ENCODE assay signal across 8 cellular contexts in genomic region chr1:224114787-224115175, GRCh38. TPM values are rescaled to one million over a fixed set of nuclear protein-coding genes. Genes with fewer than 3 reads are reported as not detected.
A peak's percentile ranks its signal among the peaks of the same experiment; 100 is the strongest.
DNase-seq lines count a peak whose midpoint lies in the region; ATAC-seq, FAIRE-seq and TF ChIP-seq lines count a peak whose summit lies in the region.

No MANE protein-coding gene starts in this region.

- H3K23ac ChIP-seq in H9 (ENCODE audit: insufficient read length, low read depth, low read length): no peak overlapping the region

- FAIRE-seq in A549 (lab: Jason Lieb, UNC) (no peak), GM19239 (lab: Jason Lieb, UNC) (no peak)

- peak overlapping the region; percentile 91 to 97 (median 96); a peak in 6 of 7 replicates for H3K27ac Mint-ChIP-seq in H9
- peak overlapping the region; percentile 91 for H3K27ac Mint-ChIP-seq in activated naive CD8-positive, alpha-beta T cell treated with anti-CD3 and anti-CD28 coated beads, Interleukin-2, amount 10 ng/mL, durations not matched to agents 7 days and 5 days
- H3K27ac Mint-ChIP-seq in stimulated activated effector memory CD8-positive, alpha-beta T cell treated with anti-CD3 and anti-CD28 coated beads, Interleukin-12 subunit alpha, Interleukin-12 subunit beta, amount 100 ng/mL, for 72 hours: peak overlapping the region; percentile 91

- no peak overlapping the region for H4K91ac ChIP-seq in H9 (ENCODE audit: insufficient read length, low read depth, low read length)

- H3K56ac ChIP-seq in H9 (ENCODE audit: insufficient read length, low read depth, low read length): no peak overlapping the region

- no peak overlapping the region for H2BK20ac ChIP-seq in H9 (ENCODE audit: low read depth, low read length, poor library complexity, severe bottlenecking)

- H3K23me2 ChIP-seq in H9 (ENCODE audit: insufficient read length, low read depth, low read length, poor library complexity, severe bottlenecking): no peaks in the 10 kb centered on the region

- peak in 1 of 2 experiments; percentile 25; a peak in 3 of 6 replicates for ATAC-seq in A549
- ATAC-seq in activated naive CD8-positive, alpha-beta T cell treated with anti-CD3 and anti-CD28 coated beads, Interleukin-2, amount 10 ng/mL, durations not matched to agents 7 days and 5 days (ENCODE audit: low read depth): no peak
- ATAC-seq in stimulated activated effector memory CD8-positive, alpha-beta T cell treated with anti-CD3 and anti-CD28 coated beads, Interleukin-12 subunit alpha, Interleukin-12 subunit beta, amount 100 ng/mL, for 72 hours: no peak
- ATAC-seq in GM19463 (IDR thresholded peaks at IDR 0.05; ENCODE audit: unreplicated experiment): no peak
- no peak for ATAC-seq in GM19455 (IDR thresholded peaks at IDR 0.05; ENCODE audit: unreplicated experiment)

- peak overlapping the region; percentile 91 for H3K14ac ChIP-seq in H9 (ENCODE audit: insufficient read depth, low read length)

- no peak for TF ChIP-seq EP300 in A549 (IDR thresholded peaks at IDR 0.05)

- no peak for DNase-seq in A549 (ENCODE audit: low read depth in 1 of 2, low spot score in 1 of 2)
- no peak for DNase-seq in H9
- no peak for DNase-seq in activated naive CD8-positive, alpha-beta T cell treated with anti-CD3 and anti-CD28 coated beads, Interleukin-2, amount 10 ng/mL, durations not matched to agents 7 days and 5 days
- no peak for DNase-seq in stimulated activated effector memory CD8-positive, alpha-beta T cell treated with anti-CD3 and anti-CD28 coated beads, Interleukin-12 subunit alpha, Interleukin-12 subunit beta, amount 100 ng/mL, for 72 hours (ENCODE audit: low spot score in 2 of 2)
- DNase-seq in GM19239 (ENCODE audit: insufficient read length, low spot score): no peak

- TF ChIP-seq CTCF in A549 (IDR thresholded peaks at IDR 0.05) (no peak), H9 (conservative IDR thresholded peaks at IDR 0.05) (no peak)

- peaks cover 24% of the 10 kb centered on the region; the same call in 1 of the 2 replicates for H3K79me2 ChIP-seq in H9 (ENCODE audit: insufficient read depth, low read length)

- H3K9me3 ChIP-seq in A549 (no peaks in the 10 kb centered on the region), H9 (ENCODE audit: control insufficient read depth, low read depth, low read length) (no peaks in the 10 kb centered on the region), iPS-20b (ENCODE audit: insufficient read depth, low read depth, low read length) (no peaks in the 10 kb centered on the region)

- H3K27ac ChIP-seq in A549 (peak overlapping the region; percentile 96), H9 (ENCODE audit: insufficient read length, low read depth, low read length) (peak overlapping the region; percentile 58), iPS-20b (ENCODE audit: low read length) (peak overlapping the region; percentile 91)

- H3T11ph ChIP-seq in H9 (ENCODE audit: low read length): no peak overlapping the region

- H3K4ac ChIP-seq in H9 (ENCODE audit: low read depth, low read length): no peak overlapping the region

- H2BK120ac ChIP-seq in H9 (ENCODE audit: low read depth, low read length, poor library complexity, severe bottlenecking): no peak overlapping the region

- peak overlapping the region; percentile 87 for H2BK5ac ChIP-seq in H9 (ENCODE audit: insufficient read length, low read length)

- H3K4me3 ChIP-seq in A549 (peak overlapping the region; percentile 86), iPS-20b (ENCODE audit: low read length) (peak overlapping the region; percentile 92)

- POLR2A ChIA-PET in A549 (lab: Yijun Ruan, JAX): interaction anchor here (0.6 to 0.9 kb wide), 2 partner anchors 236 to 981 kb away, joined by 3 to 10 read pairs; no protein-coding TSS in a partner anchor
- POLR2A ChIA-PET in activated naive CD8-positive, alpha-beta T cell treated with anti-CD3 and anti-CD28 coated beads, Interleukin-2, amount 10 ng/mL, durations not matched to agents 7 days and 5 days (lab: Charles Lee): interaction anchor here (0.9 to 1.5 kb wide), 5 partner anchors 215 to 384 kb away, joined by 3 to 4 read pairs (median 3); partner anchors contain the start of genes CNIH4 and NVL

- H3K4me1 ChIP-seq in A549: peaks cover 14% of the 10 kb centered on the region; the same call in 2 of the 3 replicates
- no peaks in the 10 kb centered on the region for H3K4me1 ChIP-seq in H9 (ENCODE audit: insufficient read depth, low read length)
- peaks cover 20% of the 10 kb centered on the region for H3K4me1 ChIP-seq in iPS-20b (ENCODE audit: insufficient read depth, low read length)

- H4K20me1 ChIP-seq in H9 (ENCODE audit: control insufficient read depth, insufficient read depth, insufficient read length): no peaks in the 10 kb centered on the region

- no peak for TF ChIP-seq RAD21 in A549 (conservative IDR thresholded peaks at IDR 0.05 in 1 of 2, IDR thresholded peaks at IDR 0.05 in 1 of 2)

- peaks cover 19% of the 10 kb centered on the region for H3K36me3 ChIP-seq in iPS-20b (ENCODE audit: insufficient read depth, low read depth, low read length)

- H3K27me3 Mint-ChIP-seq in H9 (ENCODE audit: low read depth): peaks cover 5% of the 10 kb centered on the region
- peaks cover 13% of the 10 kb centered on the region for H3K27me3 Mint-ChIP-seq in activated naive CD8-positive, alpha-beta T cell treated with anti-CD3 and anti-CD28 coated beads, Interleukin-2, amount 10 ng/mL, durations not matched to agents 7 days and 5 days

- H3K9me3 Mint-ChIP-seq in H9: no peaks in the 10 kb centered on the region
- H3K9me3 Mint-ChIP-seq in activated naive CD8-positive, alpha-beta T cell treated with anti-CD3 and anti-CD28 coated beads, Interleukin-2, amount 10 ng/mL, durations not matched to agents 7 days and 5 days: no peaks in the 10 kb centered on the region
- peaks cover 3% of the 10 kb centered on the region for H3K9me3 Mint-ChIP-seq in stimulated activated effector memory CD8-positive, alpha-beta T cell treated with anti-CD3 and anti-CD28 coated beads, Interleukin-12 subunit alpha, Interleukin-12 subunit beta, amount 100 ng/mL, for 72 hours

- H3K9ac ChIP-seq in H9 (ENCODE audit: extremely low read depth, insufficient read length, low read length): peak overlapping the region; percentile 95
- peak overlapping the region; percentile 92 for H3K9ac ChIP-seq in iPS-20b (ENCODE audit: low read depth, low read length)

- peak overlapping the region; percentile 92 to 94 for H3K4me3 Mint-ChIP-seq in H9
- peak overlapping the region; percentile 96 for H3K4me3 Mint-ChIP-seq in activated naive CD8-positive, alpha-beta T cell treated with anti-CD3 and anti-CD28 coated beads, Interleukin-2, amount 10 ng/mL, durations not matched to agents 7 days and 5 days
- peak overlapping the region; percentile 82 for H3K4me3 Mint-ChIP-seq in stimulated activated effector memory CD8-positive, alpha-beta T cell treated with anti-CD3 and anti-CD28 coated beads, Interleukin-12 subunit alpha, Interleukin-12 subunit beta, amount 100 ng/mL, for 72 hours

- H2BK15ac ChIP-seq in H9 (ENCODE audit: low read depth, low read length): no peak overlapping the region

- no peak overlapping the region for H4K5ac ChIP-seq in H9 (ENCODE audit: insufficient read length, low read depth, low read length)

- 4% methylated on average over 11 of the region's 11 CpGs for WGBS in A549 (ENCODE audit: missing lambda C conversion rate)
- no CpG with 5 or more reads among the region's 11 CpGs for WGBS in H9 (ENCODE audit: extremely low coverage, insufficient read length, low lambda C conversion rate)

- H2AFZ ChIP-seq in H9 (ENCODE audit: low read length): no peak overlapping the region

- H2BK12ac ChIP-seq in H9 (ENCODE audit: insufficient read length, low read depth, low read length): no peak overlapping the region

- no peak overlapping the region for H2AK5ac ChIP-seq in H9 (ENCODE audit: insufficient read length, low read length)

- H3K4me2 ChIP-seq in A549 (peak overlapping the region; percentile 90), H9 (ENCODE audit: insufficient read depth, insufficient read length, low read length) (peak overlapping the region; percentile 91)

- CTCF ChIA-PET in A549 (lab: Yijun Ruan, JAX): interaction anchor here (1.0 to 4.4 kb wide), 5 partner anchors 23 to 344 kb away, joined by 5 to 38 read pairs (median 7); no protein-coding TSS in a partner anchor

- H3K27me3 ChIP-seq in H9 (ENCODE audit: insufficient read depth, low read length) (no peaks in the 10 kb centered on the region), iPS-20b (ENCODE audit: insufficient read depth, low read length) (no peaks in the 10 kb centered on the region)

- peaks cover 21 to 29% of the 10 kb centered on the region in 2 experiments for H3K4me1 Mint-ChIP-seq in H9
- peaks cover 29% of the 10 kb centered on the region for H3K4me1 Mint-ChIP-seq in activated naive CD8-positive, alpha-beta T cell treated with anti-CD3 and anti-CD28 coated beads, Interleukin-2, amount 10 ng/mL, durations not matched to agents 7 days and 5 days
- peaks cover 16% of the 10 kb centered on the region for H3K4me1 Mint-ChIP-seq in stimulated activated effector memory CD8-positive, alpha-beta T cell treated with anti-CD3 and anti-CD28 coated beads, Interleukin-12 subunit alpha, Interleukin-12 subunit beta, amount 100 ng/mL, for 72 hours

- no peaks in the 10 kb centered on the region for H3K79me1 ChIP-seq in H9 (ENCODE audit: insufficient read depth, low read depth, low read length, poor library complexity, severe bottlenecking)

- H3K36me3 Mint-ChIP-seq in H9 (ENCODE audit: insufficient read depth in 1 of 3, low read depth in 3 of 3): peaks cover 5 to 9% (median 6%) of the 10 kb centered on the region in 3 experiments; a peak in 6 of 7 replicates
- peaks cover 5% of the 10 kb centered on the region for H3K36me3 Mint-ChIP-seq in activated naive CD8-positive, alpha-beta T cell treated with anti-CD3 and anti-CD28 coated beads, Interleukin-2, amount 10 ng/mL, durations not matched to agents 7 days and 5 days
- peaks cover 32% of the 10 kb centered on the region for H3K36me3 Mint-ChIP-seq in stimulated activated effector memory CD8-positive, alpha-beta T cell treated with anti-CD3 and anti-CD28 coated beads, Interleukin-12 subunit alpha, Interleukin-12 subunit beta, amount 100 ng/mL, for 72 hours

- H4K8ac ChIP-seq in H9 (replicated peaks; ENCODE audit: insufficient read length, low read depth, low read length): no peak overlapping the region

- TF ChIP-seq POLR2A in A549 (IDR thresholded peaks at IDR 0.05; ENCODE audit: low read length): no peak

- peak overlapping the region; percentile 95 for H3K18ac ChIP-seq in H9 (ENCODE audit: insufficient read length, low read depth, low read length)

TF ChIP-seq in A549, 52 proteins besides CTCF, POLR2A, EP300 and RAD21 (continues in another document):
- TF ChIP-seq ZSCAN20 (CRISPR knock-in tag; IDR thresholded peaks at IDR 0.05) (no peak), EHMT2 (IDR thresholded peaks at IDR 0.05; ENCODE audit: low read depth) (no peak), HOXB13 (CRISPR knock-in tag; IDR thresholded peaks at IDR 0.05; ENCODE audit: low read depth) (no peak)

RNA-seq across cellular contexts. Expression of gene FBXO28, which starts 0.9 kb away (rescaled TPM):
- polyA plus RNA-seq in A549 (2011; rRNA removed) (25.6 and 31.5 TPM in 2 replicates), A549 (2017; fragmentation: RNase III; extraction: RNeasy Plus Mini Kit Qiagen cat#74134 plus additional on column Dnase treatment) (18.8 to 20.7 TPM (median 19.1 TPM) in 3 replicates)
- 8.2 and 11.1 TPM in 2 replicates for polyA plus RNA-seq in A549 (2012; cell fraction: cytosol; rRNA removed)
- 6.1 and 6.8 TPM in 2 replicates for polyA plus RNA-seq in A549 (2012; cell fraction: nucleus; rRNA removed)
- polyA minus RNA-seq in A549 (2011; rRNA and poly(A)+ RNA removed): 17.5 and 18.4 TPM in 2 replicates
- total RNA-seq in H9 (2021): 45.7 and 55.0 TPM in 2 replicates
- total RNA-seq in activated naive CD8-positive, alpha-beta T cell treated with anti-CD3 and anti-CD28 coated beads, Interleukin-2, amount 10 ng/mL, durations not matched to agents 7 days and 5 days: 10 to 100 TPM; 31.0 to 32.3 TPM
